In the genomic region with DNA sequence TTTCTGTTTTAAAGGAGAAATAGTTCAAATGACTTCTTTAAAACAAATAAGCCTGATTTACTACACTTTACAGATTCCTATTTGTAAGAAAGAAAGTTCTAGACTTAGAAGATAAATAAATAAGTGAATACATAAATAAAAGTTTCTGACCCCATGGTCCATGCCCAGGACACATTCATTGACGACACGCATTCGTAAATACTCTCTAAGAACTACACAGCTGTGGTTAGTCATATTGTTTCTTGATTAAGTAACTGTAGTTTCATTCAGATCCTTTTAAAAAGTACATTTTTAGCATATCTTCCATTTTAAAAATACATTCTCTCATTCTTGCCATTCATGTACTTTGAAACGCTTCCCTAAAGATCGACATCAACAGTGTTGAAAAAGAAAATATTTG, we compare ENCODE assay signal across 1 cellular context.
TF ChIP-seq lines count a peak whose summit lies in the region.

No MANE protein-coding gene starts in this region.

TF ChIP-seq in IMR-90, 13 proteins besides CTCF, POLR2A, EP300 and RAD21:
- no peak for TF ChIP-seq NFE2L2 (IDR thresholded peaks at IDR 0.05; ENCODE audit: low read depth, low read length)
- TF ChIP-seq, protein P1, sequence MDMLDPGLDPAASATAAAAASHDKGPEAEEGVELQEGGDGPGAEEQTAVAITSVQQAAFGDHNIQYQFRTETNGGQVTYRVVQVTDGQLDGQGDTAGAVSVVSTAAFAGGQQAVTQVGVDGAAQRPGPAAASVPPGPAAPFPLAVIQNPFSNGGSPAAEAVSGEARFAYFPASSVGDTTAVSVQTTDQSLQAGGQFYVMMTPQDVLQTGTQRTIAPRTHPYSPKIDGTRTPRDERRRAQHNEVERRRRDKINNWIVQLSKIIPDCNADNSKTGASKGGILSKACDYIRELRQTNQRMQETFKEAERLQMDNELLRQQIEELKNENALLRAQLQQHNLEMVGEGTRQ (IDR thresholded peaks at IDR 0.05; ENCODE audit: low read depth, low read length), result no peak
- no peak for TF ChIP-seq FOS (IDR thresholded peaks at IDR 0.05; ENCODE audit: low read depth, low read length)
- TF ChIP-seq CHD1 (IDR thresholded peaks at IDR 0.05; ENCODE audit: low read depth, low read length), result no peak
- TF ChIP-seq MAFK (IDR thresholded peaks at IDR 0.05; ENCODE audit: low read depth, low read length), result no peak
- TF ChIP-seq, protein P2, sequence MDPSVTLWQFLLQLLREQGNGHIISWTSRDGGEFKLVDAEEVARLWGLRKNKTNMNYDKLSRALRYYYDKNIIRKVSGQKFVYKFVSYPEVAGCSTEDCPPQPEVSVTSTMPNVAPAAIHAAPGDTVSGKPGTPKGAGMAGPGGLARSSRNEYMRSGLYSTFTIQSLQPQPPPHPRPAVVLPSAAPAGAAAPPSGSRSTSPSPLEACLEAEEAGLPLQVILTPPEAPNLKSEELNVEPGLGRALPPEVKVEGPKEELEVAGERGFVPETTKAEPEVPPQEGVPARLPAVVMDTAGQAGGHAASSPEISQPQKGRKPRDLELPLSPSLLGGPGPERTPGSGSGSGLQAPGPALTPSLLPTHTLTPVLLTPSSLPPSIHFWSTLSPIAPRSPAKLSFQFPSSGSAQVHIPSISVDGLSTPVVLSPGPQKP (IDR thresholded peaks at IDR 0.05; ENCODE audit: borderline replicate concordance, low read depth, low read length), result no peak
- TF ChIP-seq CEBPB (IDR thresholded peaks at IDR 0.05; ENCODE audit: low read depth, low read length), result no peak
- no peak for TF ChIP-seq MXI1 (IDR thresholded peaks at IDR 0.05; ENCODE audit: borderline replicate concordance, low read depth, low read length)
- no peak for TF ChIP-seq MAZ (IDR thresholded peaks at IDR 0.05; ENCODE audit: borderline replicate concordance, low read depth, low read length)
- no peak for TF ChIP-seq BHLHE40 (IDR thresholded peaks at IDR 0.05; ENCODE audit: low read depth, low read length)
TF ChIP-seq in IMR-90: peak in this region for 0.
